ENCODE assay signal across 1 cellular context in genomic region chr5:682651-683358, GRCh38. TPM values are rescaled to one million over a fixed set of nuclear protein-coding genes. Genes with fewer than 3 reads are reported as not detected.
"Had no signal": no experiment of that assay in that cellular context is flagged by ENCODE, and none has a peak within 500 bp of the region (broad histone marks: within the 10 kb centered on the region; RNA-seq: fewer than 3 reads in every experiment).

No MANE protein-coding gene starts in this region.

RNA-seq across cellular contexts. Expression of gene TPPP, which starts 10.3 kb away (rescaled TPM):
- total RNA-seq: SJSA1 had no signal
